ENCODE assay signal across 1 cellular context in the genomic region with DNA sequence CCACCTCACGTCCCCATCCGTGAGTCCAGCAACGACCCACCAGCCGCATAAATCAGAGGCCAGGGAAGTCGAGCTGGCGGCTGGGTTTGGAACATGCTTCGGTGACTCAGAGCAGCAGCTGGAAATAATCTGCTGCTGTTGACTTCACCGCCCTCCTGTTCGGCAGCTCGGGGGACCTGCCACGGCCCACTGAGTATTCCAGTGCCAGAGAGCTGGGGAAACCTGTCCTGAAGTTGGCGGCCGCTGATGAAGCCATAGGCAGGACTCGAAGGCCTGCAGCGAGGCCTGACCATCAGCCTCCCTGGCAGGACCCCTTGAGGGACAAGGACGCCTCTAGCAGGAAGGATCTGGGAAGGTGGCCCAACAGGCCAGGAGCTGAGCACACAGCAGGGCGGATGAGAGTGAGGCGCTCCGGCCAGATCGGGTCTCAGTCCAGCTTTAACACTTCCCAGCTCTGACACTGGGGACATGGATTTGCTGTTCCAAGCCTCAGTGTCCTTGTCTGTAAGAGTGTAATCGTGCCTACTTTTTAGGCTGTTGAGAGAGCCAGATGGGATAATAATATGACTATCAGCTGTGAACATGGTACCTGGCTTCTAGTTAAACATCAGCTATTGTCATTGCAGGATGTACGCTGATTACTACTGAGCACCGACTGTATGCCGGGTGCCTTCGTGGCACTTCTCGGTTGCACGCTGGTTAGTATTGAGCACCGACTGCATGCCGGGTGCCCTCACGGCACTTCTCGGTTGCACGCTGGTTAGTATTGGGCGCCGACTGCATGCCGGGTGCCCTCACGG.
A peak's percentile ranks its signal among the peaks of the same experiment; 100 is the strongest.
TF ChIP-seq lines count a peak whose summit lies in the region.

No MANE protein-coding gene starts in this region.

TF ChIP-seq in K562, 482 proteins besides CTCF, POLR2A, EP300 and RAD21 (continued from another document):
- TF ChIP-seq, protein P1, sequence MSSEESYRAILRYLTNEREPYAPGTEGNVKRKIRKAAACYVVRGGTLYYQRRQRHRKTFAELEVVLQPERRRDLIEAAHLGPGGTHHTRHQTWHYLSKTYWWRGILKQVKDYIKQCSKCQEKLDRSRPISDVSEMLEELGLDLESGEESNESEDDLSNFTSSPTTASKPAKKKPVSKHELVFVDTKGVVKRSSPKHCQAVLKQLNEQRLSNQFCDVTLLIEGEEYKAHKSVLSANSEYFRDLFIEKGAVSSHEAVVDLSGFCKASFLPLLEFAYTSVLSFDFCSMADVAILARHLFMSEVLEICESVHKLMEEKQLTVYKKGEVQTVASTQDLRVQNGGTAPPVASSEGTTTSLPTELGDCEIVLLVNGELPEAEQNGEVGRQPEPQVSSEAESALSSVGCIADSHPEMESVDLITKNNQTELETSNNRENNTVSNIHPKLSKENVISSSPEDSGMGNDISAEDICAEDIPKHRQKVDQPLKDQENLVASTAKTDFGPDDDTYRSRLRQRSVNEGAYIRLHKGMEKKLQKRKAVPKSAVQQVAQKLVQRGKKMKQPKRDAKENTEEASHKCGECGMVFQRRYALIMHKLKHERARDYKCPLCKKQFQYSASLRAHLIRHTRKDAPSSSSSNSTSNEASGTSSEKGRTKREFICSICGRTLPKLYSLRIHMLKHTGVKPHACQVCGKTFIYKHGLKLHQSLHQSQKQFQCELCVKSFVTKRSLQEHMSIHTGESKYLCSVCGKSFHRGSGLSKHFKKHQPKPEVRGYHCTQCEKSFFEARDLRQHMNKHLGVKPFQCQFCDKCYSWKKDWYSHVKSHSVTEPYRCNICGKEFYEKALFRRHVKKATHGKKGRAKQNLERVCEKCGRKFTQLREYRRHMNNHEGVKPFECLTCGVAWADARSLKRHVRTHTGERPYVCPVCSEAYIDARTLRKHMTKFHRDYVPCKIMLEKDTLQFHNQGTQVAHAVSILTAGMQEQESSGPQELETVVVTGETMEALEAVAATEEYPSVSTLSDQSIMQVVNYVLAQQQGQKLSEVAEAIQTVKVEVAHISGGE (CRISPR knock-in tag; IDR thresholded peaks at IDR 0.05), result no peak
- TF ChIP-seq ZNF175 (CRISPR knock-in tag; IDR thresholded peaks at IDR 0.05; ENCODE audit: low read depth) (no peak), ZNF444 (CRISPR knock-in tag; IDR thresholded peaks at IDR 0.05) (no peak), GATAD2B (IDR thresholded peaks at IDR 0.05; ENCODE audit: borderline replicate concordance) (no peak), ELF1 (tag; IDR thresholded peaks at IDR 0.05) (no peak), YBX1 (IDR thresholded peaks at IDR 0.05) (no peak), HDAC8 (tag; IDR thresholded peaks at IDR 0.05) (no peak), SAP30 (IDR thresholded peaks at IDR 0.05; ENCODE audit: borderline replicate concordance, insufficient read depth, low read depth, low read length, poor library complexity, severe bottlenecking) (no peak), ERF (CRISPR knock-in tag; IDR thresholded peaks at IDR 0.05) (no peak), RAD51 (IDR thresholded peaks at IDR 0.05; ENCODE audit: borderline replicate concordance, low read depth) (no peak), JUN (IDR thresholded peaks at IDR 0.05; ENCODE audit: borderline replicate concordance, low read depth, low read length) (no peak), JUN (CRISPR knock-in tag; IDR thresholded peaks at IDR 0.05; ENCODE audit: borderline replicate concordance) (no peak), CHD4 (IDR thresholded peaks at IDR 0.05; ENCODE audit: insufficient read depth, insufficient replicate concordance, low read depth, low read length, poor library complexity, severe bottlenecking) (no peak), DACH1 (IDR thresholded peaks at IDR 0.05; ENCODE audit: partially characterized antibody) (no peak), MEIS2 (IDR thresholded peaks at IDR 0.05; ENCODE audit: partially characterized antibody) (peak; percentile 40)
- TF ChIP-seq, protein P2, sequence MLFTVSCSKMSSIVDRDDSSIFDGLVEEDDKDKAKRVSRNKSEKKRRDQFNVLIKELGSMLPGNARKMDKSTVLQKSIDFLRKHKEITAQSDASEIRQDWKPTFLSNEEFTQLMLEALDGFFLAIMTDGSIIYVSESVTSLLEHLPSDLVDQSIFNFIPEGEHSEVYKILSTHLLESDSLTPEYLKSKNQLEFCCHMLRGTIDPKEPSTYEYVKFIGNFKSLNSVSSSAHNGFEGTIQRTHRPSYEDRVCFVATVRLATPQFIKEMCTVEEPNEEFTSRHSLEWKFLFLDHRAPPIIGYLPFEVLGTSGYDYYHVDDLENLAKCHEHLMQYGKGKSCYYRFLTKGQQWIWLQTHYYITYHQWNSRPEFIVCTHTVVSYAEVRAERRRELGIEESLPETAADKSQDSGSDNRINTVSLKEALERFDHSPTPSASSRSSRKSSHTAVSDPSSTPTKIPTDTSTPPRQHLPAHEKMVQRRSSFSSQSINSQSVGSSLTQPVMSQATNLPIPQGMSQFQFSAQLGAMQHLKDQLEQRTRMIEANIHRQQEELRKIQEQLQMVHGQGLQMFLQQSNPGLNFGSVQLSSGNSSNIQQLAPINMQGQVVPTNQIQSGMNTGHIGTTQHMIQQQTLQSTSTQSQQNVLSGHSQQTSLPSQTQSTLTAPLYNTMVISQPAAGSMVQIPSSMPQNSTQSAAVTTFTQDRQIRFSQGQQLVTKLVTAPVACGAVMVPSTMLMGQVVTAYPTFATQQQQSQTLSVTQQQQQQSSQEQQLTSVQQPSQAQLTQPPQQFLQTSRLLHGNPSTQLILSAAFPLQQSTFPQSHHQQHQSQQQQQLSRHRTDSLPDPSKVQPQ (CRISPR knock-in tag; IDR thresholded peaks at IDR 0.05; ENCODE audit: borderline replicate concordance), result no peak
- TF ChIP-seq, protein P3, sequence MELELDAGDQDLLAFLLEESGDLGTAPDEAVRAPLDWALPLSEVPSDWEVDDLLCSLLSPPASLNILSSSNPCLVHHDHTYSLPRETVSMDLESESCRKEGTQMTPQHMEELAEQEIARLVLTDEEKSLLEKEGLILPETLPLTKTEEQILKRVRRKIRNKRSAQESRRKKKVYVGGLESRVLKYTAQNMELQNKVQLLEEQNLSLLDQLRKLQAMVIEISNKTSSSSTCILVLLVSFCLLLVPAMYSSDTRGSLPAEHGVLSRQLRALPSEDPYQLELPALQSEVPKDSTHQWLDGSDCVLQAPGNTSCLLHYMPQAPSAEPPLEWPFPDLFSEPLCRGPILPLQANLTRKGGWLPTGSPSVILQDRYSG (tag; conservative IDR thresholded peaks at IDR 0.05; ENCODE audit: low read depth), result no peak
- TF ChIP-seq, protein P4, sequence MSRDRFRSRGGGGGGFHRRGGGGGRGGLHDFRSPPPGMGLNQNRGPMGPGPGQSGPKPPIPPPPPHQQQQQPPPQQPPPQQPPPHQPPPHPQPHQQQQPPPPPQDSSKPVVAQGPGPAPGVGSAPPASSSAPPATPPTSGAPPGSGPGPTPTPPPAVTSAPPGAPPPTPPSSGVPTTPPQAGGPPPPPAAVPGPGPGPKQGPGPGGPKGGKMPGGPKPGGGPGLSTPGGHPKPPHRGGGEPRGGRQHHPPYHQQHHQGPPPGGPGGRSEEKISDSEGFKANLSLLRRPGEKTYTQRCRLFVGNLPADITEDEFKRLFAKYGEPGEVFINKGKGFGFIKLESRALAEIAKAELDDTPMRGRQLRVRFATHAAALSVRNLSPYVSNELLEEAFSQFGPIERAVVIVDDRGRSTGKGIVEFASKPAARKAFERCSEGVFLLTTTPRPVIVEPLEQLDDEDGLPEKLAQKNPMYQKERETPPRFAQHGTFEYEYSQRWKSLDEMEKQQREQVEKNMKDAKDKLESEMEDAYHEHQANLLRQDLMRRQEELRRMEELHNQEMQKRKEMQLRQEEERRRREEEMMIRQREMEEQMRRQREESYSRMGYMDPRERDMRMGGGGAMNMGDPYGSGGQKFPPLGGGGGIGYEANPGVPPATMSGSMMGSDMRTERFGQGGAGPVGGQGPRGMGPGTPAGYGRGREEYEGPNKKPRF (IDR thresholded peaks at IDR 0.05; ENCODE audit: low read depth, low read length), result no peak
